Comparison of ENCODE assay signal across 9 cellular contexts in the genomic region with DNA sequence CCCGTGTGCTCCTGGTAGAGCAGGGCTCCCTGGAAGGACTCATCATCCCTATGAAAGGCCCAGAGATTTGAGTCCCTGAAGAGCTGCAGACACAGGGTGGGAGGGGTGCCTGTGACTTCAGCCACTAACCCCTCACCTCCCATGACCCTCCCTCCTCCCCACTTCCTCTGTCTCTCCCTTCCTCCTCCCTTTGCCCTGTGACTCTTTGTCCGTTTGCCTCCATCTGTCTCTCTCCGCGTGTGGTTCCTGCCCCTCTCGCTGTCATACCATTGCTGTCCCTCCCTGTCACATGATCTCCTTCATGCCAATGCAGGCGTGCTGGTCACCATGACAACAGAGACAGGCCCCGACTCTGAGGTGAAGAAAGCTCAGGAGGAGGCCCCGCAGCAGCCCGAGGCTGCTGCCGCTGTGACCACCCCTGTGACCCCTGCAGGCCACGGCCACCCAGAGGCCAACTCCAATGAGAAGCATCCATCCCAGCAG. TPM values are rescaled to one million over a fixed set of nuclear protein-coding genes. Genes with fewer than 3 reads are reported as not detected.
DNase-seq lines count a peak whose midpoint lies in the region; ATAC-seq, FAIRE-seq and TF ChIP-seq lines count a peak whose summit lies in the region.
"Had no signal": no experiment of that assay in that cellular context is flagged by ENCODE, and none has a peak within 500 bp of the region (broad histone marks: within the 10 kb centered on the region; RNA-seq: fewer than 3 reads in every experiment).

No MANE protein-coding gene starts in this region.

- no peak for FAIRE-seq in GM12892 (lab: Jason Lieb, UNC)
- FAIRE-seq: endothelial cell of umbilical vein had no signal

- intact Hi-C loops in natural killer cell (cut with micrococcal nuclease) = no loop called here

- H4K20me1 ChIP-seq in GM23338 (replicated peaks; ENCODE audit: insufficient read depth) = peaks cover 11% of the 10 kb centered on the region; the same call in 1 of the 2 replicates

- peaks cover 20% of the 10 kb centered on the region for H3K4me1 ChIP-seq in GM23338 (ENCODE audit: insufficient read depth)

- peak overlapping the region; percentile 45 for H3K4me2 ChIP-seq in GM23338

- no peaks in the 10 kb centered on the region for H3F3A ChIP-seq in GM23338 (replicated peaks; ENCODE audit: low read depth)

- H3K4me3 ChIP-seq in GM23338 = no peak overlapping the region

- DNase-seq in GM23338 (ENCODE audit: low spot score) = peak; percentile 88
- peak; percentile 30 for DNase-seq in NCI-H2196 (lab: John Stamatoyannopoulos, UW; ENCODE audit: unreplicated experiment)
- DNase-seq in dermis blood vessel endothelial cell = peak; percentile 22
- DNase-seq in natural killer cell = no peak
- no peak for DNase-seq in GM12892 (ENCODE audit: insufficient read length)
- DNase-seq in DMS114 treated with DMSO at 0.1 percent for 48 hours (lab: John Stamatoyannopoulos, UW; ENCODE audit: unreplicated experiment) = no peak

- H3K27ac Mint-ChIP-seq in GM23338 (no peak overlapping the region), natural killer cell (peak overlapping the region in 1 of 2 donors; percentile 61)

- H3K36me3 Mint-ChIP-seq in GM23338 (ENCODE audit: low read depth) (no peaks in the 10 kb centered on the region; the same call in 2 of the 3 replicates), natural killer cell (no peaks in the 10 kb centered on the region)

- peaks cover 12% of the 10 kb centered on the region for H3K27me3 Mint-ChIP-seq in GM23338 (ENCODE audit: insufficient read depth, low read depth, poor library complexity)
- H3K27me3 Mint-ChIP-seq in natural killer cell (ENCODE audit: low read depth in 2 of 2) = no peaks in the 10 kb centered on the region

- no peaks in the 10 kb centered on the region for H3K79me2 ChIP-seq in GM23338 (replicated peaks; ENCODE audit: insufficient read depth)

- no peaks in the 10 kb centered on the region for H3K27me3 ChIP-seq in GM23338 (ENCODE audit: insufficient read depth)

- H3K4me3 Mint-ChIP-seq in GM23338 (peak overlapping the region; percentile 40), natural killer cell (no peak overlapping the region)

- H3K9me2 ChIP-seq in GM23338 (ENCODE audit: insufficient read depth) = no peaks in the 10 kb centered on the region

- H3K27ac ChIP-seq in GM23338 (ENCODE audit: low read depth) = no peak overlapping the region

- H2AFZ ChIP-seq in GM23338 = no peak overlapping the region

- no peaks in the 10 kb centered on the region for H3K36me3 ChIP-seq in GM23338 (ENCODE audit: insufficient read depth)

- peaks cover 25% of the 10 kb centered on the region for H3K4me1 Mint-ChIP-seq in GM23338
- H3K4me1 Mint-ChIP-seq in natural killer cell = peaks cover 11% of the 10 kb centered on the region in 2 donors

- ATAC-seq in GM23338 (peak; percentile 84), natural killer cell (peak; percentile 35 to 86 (median 78)), GM19395 (IDR thresholded peaks at IDR 0.05; ENCODE audit: unreplicated experiment) (no peak), HG03378 (IDR thresholded peaks at IDR 0.05; ENCODE audit: unreplicated experiment) (no peak)

- TF ChIP-seq CTCF in GM23338 (conservative IDR thresholded peaks at IDR 0.05; ENCODE audit: low read depth in 2 of 2) (no peak), natural killer cell (IDR thresholded peaks at IDR 0.05) (no peak)

- H3K9me3 Mint-ChIP-seq in GM23338 = no peaks in the 10 kb centered on the region
- no peaks in the 10 kb centered on the region for H3K9me3 Mint-ChIP-seq in natural killer cell

- no peak for TF ChIP-seq POLR2A in GM12892 (IDR thresholded peaks at IDR 0.05; ENCODE audit: low read depth, low read length)

TF ChIP-seq in GM23338, 12 proteins besides CTCF, POLR2A, EP300 and RAD21:
- TF ChIP-seq, protein P1, sequence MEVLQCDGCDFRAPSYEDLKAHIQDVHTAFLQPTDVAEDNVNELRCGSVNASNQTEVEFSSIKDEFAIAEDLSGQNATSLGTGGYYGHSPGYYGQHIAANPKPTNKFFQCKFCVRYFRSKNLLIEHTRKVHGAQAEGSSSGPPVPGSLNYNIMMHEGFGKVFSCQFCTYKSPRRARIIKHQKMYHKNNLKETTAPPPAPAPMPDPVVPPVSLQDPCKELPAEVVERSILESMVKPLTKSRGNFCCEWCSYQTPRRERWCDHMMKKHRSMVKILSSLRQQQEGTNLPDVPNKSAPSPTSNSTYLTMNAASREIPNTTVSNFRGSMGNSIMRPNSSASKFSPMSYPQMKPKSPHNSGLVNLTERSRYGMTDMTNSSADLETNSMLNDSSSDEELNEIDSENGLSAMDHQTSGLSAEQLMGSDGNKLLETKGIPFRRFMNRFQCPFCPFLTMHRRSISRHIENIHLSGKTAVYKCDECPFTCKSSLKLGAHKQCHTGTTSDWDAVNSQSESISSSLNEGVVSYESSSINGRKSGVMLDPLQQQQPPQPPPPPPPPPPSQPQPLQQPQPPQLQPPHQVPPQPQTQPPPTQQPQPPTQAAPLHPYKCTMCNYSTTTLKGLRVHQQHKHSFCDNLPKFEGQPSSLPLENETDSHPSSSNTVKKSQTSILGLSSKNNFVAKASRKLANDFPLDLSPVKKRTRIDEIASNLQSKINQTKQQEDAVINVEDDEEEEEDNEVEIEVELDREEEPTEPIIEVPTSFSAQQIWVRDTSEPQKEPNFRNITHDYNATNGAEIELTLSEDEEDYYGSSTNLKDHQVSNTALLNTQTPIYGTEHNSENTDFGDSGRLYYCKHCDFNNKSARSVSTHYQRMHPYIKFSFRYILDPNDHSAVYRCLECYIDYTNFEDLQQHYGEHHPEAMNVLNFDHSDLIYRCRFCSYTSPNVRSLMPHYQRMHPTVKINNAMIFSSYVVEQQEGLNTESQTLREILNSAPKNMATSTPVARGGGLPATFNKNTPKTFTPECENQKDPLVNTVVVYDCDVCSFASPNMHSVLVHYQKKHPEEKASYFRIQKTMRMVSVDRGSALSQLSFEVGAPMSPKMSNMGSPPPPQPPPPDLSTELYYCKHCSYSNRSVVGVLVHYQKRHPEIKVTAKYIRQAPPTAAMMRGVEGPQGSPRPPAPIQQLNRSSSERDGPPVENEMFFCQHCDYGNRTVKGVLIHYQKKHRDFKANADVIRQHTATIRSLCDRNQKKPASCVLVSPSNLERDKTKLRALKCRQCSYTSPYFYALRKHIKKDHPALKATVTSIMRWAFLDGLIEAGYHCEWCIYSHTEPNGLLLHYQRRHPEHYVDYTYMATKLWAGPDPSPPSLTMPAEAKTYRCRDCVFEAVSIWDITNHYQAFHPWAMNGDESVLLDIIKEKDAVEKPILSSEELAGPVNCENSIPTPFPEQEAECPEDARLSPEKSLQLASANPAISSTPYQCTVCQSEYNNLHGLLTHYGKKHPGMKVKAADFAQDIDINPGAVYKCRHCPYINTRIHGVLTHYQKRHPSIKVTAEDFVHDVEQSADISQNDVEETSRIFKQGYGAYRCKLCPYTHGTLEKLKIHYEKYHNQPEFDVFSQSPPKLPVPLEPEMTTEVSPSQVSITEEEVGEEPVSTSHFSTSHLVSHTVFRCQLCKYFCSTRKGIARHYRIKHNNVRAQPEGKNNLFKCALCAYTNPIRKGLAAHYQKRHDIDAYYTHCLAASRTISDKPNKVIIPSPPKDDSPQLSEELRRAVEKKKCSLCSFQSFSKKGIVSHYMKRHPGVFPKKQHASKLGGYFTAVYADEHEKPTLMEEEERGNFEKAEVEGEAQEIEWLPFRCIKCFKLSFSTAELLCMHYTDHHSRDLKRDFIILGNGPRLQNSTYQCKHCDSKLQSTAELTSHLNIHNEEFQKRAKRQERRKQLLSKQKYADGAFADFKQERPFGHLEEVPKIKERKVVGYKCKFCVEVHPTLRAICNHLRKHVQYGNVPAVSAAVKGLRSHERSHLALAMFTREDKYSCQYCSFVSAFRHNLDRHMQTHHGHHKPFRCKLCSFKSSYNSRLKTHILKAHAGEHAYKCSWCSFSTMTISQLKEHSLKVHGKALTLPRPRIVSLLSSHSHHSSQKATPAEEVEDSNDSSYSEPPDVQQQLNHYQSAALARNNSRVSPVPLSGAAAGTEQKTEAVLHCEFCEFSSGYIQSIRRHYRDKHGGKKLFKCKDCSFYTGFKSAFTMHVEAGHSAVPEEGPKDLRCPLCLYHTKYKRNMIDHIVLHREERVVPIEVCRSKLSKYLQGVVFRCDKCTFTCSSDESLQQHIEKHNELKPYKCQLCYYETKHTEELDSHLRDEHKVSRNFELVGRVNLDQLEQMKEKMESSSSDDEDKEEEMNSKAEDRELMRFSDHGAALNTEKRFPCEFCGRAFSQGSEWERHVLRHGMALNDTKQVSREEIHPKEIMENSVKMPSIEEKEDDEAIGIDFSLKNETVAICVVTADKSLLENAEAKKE (CRISPR knock-in tag; IDR thresholded peaks at IDR 0.05) = no peak
- TF ChIP-seq CREB1 (CRISPR knock-in tag; IDR thresholded peaks at IDR 0.05; ENCODE audit: low read depth) (0 out of 2 replicates have a peak, but pooled peaks have one; percentile 22), ZNF114 (CRISPR knock-in tag; IDR thresholded peaks at IDR 0.05) (no peak)
- TF ChIP-seq, protein P2, sequence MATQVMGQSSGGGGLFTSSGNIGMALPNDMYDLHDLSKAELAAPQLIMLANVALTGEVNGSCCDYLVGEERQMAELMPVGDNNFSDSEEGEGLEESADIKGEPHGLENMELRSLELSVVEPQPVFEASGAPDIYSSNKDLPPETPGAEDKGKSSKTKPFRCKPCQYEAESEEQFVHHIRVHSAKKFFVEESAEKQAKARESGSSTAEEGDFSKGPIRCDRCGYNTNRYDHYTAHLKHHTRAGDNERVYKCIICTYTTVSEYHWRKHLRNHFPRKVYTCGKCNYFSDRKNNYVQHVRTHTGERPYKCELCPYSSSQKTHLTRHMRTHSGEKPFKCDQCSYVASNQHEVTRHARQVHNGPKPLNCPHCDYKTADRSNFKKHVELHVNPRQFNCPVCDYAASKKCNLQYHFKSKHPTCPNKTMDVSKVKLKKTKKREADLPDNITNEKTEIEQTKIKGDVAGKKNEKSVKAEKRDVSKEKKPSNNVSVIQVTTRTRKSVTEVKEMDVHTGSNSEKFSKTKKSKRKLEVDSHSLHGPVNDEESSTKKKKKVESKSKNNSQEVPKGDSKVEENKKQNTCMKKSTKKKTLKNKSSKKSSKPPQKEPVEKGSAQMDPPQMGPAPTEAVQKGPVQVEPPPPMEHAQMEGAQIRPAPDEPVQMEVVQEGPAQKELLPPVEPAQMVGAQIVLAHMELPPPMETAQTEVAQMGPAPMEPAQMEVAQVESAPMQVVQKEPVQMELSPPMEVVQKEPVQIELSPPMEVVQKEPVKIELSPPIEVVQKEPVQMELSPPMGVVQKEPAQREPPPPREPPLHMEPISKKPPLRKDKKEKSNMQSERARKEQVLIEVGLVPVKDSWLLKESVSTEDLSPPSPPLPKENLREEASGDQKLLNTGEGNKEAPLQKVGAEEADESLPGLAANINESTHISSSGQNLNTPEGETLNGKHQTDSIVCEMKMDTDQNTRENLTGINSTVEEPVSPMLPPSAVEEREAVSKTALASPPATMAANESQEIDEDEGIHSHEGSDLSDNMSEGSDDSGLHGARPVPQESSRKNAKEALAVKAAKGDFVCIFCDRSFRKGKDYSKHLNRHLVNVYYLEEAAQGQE (IDR thresholded peaks at IDR 0.05; ENCODE audit: unreplicated experiment) = no peak

RNA-seq across cellular contexts. Expression of a gene that starts 19.0 kb away (rescaled TPM):
- total RNA-seq in GM23338 (2014; rRNA removed; shearing (Covaris generic)) = 33.1 and 48.7 TPM in 2 replicates
- polyA plus RNA-seq in GM23338 (2016; fragmentation: Nextera tagmentation; extraction: Ambion mirVana) = 24.1 and 29.9 TPM in 2 replicates
- total RNA-seq in dermis blood vessel endothelial cell = 16.0 and 21.1 TPM in 2 replicates
- total RNA-seq in natural killer cell = under 1 TPM in 2 of 3 donors, not detected in 1; 0.21 to 0.29 TPM
- polyA plus RNA-seq in GM12892 (2012; ENCODE audit: missing spikeins) = 0.70 TPM

Comparison
In these comparisons a context has a peak if more than half of its experiments do, and no peak if none do; other contexts are left out.
1. ATAC-seq: peak in GM23338 (single experiment) and natural killer cell (3 of 3); none in GM19395 (single experiment) and HG03378 (single experiment).
2. DNase-seq: peak in GM23338 (single experiment), NCI-H2196 (single experiment) and dermis blood vessel endothelial cell (single experiment); none in natural killer cell (single experiment), GM12892 (single experiment) and DMS114 treated with DMSO at 0.1 percent for 48 hours (single experiment).
3. RNA of a gene that starts 19.0 kb away (total RNA-seq): 33.1 to 48.7 TPM in GM23338 and 16.0 to 21.1 TPM in dermis blood vessel endothelial cell; 0.21 to 0.29 TPM in natural killer cell; every median in the first group is over 10 times any median in the second.